In genomic region chr5:14599717-14600116, GRCh38 we compare ENCODE assay signal across 25 cellular contexts.
"Had no signal": no experiment of that assay in that cellular context is flagged by ENCODE, and none has a peak within 500 bp of the region (broad histone marks: within the 10 kb centered on the region; RNA-seq: fewer than 3 reads in every experiment).

No MANE protein-coding gene starts in this region.

- H3K27ac ChIP-seq: colonic mucosa, esophagus muscularis mucosa, foreskin keratinocyte, gastroesophageal sphincter, heart left ventricle, hepatocyte, parathyroid adenoma, right lobe of liver, thoracic aorta, tibial nerve, upper lobe of left lung had no signal

- ATAC-seq: foreskin keratinocyte, gastroesophageal sphincter, heart left ventricle, left lobe of liver, natural killer cell, right lobe of liver had no signal

- H3K4me2 ChIP-seq: hepatocyte had no signal

- H3K9me3 Mint-ChIP-seq: dendritic cell treated with granulocyte-macrophage colony-stimulating factor and Interleukin-4, amounts not matched to agents 40 ng/mL and 50 ng/mL, for 4 days; memory B cell; natural killer cell had no signal

- H3K27me3 ChIP-seq: colonic mucosa, esophagus muscularis mucosa, foreskin keratinocyte, hepatocyte, right lobe of liver, tibial nerve, upper lobe of left lung had no signal

- H3K9ac ChIP-seq: parathyroid adenoma had no signal

- H3K4me3 ChIP-seq: colonic mucosa, esophagus muscularis mucosa, gastroesophageal sphincter, heart left ventricle, hepatocyte, lung, right lobe of liver, thoracic aorta, tibial nerve, upper lobe of left lung had no signal

- H3K4me1 ChIP-seq: colonic mucosa, esophagus muscularis mucosa, foreskin keratinocyte, gastroesophageal sphincter, parathyroid adenoma, right lobe of liver had no signal

- H3K36me3 Mint-ChIP-seq: memory B cell had no signal

- DNase-seq: colonic mucosa; effector memory CD4-positive, alpha-beta T cell; foreskin keratinocyte; heart left ventricle; kidney; natural killer cell; right lobe of liver; small intestine; stimulated activated CD4-positive, alpha-beta T cell treated with anti-CD3 and anti-CD28 coated beads, Interleukin-15, amount 100 ng/mL, for 24 hours; stimulated activated CD4-positive, alpha-beta T cell treated with anti-CD3 and anti-CD28 coated beads, Interleukin-2, amount 100 ng/mL, for 48 hours; stimulated activated CD8-positive, alpha-beta memory T cell treated with anti-CD3 and anti-CD28 coated beads, Interleukin-4, amount 100 ng/mL, for 48 hours; stimulated activated naive CD4-positive, alpha-beta T cell treated with Interleukin-2 at 50 U/mL for 16 hours had no signal

- H3K27me3 Mint-ChIP-seq: dendritic cell treated with granulocyte-macrophage colony-stimulating factor and Interleukin-4, amounts not matched to agents 40 ng/mL and 50 ng/mL, for 4 days; memory B cell; progenitor cell of endocrine pancreas had no signal

- H3K4me3 Mint-ChIP-seq: dendritic cell treated with granulocyte-macrophage colony-stimulating factor and Interleukin-4, amounts not matched to agents 40 ng/mL and 50 ng/mL, for 4 days; memory B cell; natural killer cell; neural crest cell had no signal

- H3K36me3 ChIP-seq: colonic mucosa, esophagus muscularis mucosa, gastroesophageal sphincter, right lobe of liver, thoracic aorta had no signal

- H3K79me2 ChIP-seq: parathyroid adenoma had no signal

- H3K4me1 Mint-ChIP-seq: neural crest cell had no signal

- H3K27ac Mint-ChIP-seq: dendritic cell treated with granulocyte-macrophage colony-stimulating factor and Interleukin-4, amounts not matched to agents 40 ng/mL and 50 ng/mL, for 4 days; memory B cell; progenitor cell of endocrine pancreas had no signal

- H2AFZ ChIP-seq: hepatocyte, parathyroid adenoma had no signal

- H3K9me3 ChIP-seq: colonic mucosa, esophagus muscularis mucosa, gastroesophageal sphincter, heart left ventricle, right lobe of liver, thoracic aorta, tibial nerve, upper lobe of left lung had no signal
